10 cellular contexts compared by ENCODE assay signal in the genomic region with DNA sequence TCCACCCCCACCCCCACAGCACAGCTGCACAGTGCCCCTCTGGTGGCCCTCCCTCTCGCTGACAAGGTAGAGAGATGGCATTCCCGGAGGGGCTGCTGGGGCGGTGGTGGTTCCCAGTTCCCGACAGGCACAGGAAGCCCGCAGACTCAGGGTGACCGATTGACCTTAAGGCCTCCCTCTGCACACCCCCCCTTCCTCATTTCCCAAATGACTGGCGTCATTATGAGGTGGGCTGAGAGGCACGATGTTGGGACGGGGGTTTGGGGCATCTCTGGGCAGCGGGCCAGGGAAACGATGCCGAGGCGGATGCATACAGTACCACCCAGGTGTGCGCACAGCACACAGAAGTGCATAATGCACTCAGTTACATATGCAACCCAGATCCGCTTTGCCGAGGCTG. TPM values are rescaled to one million over a fixed set of nuclear protein-coding genes. Genes with fewer than 3 reads are reported as not detected.
"Had no signal": no experiment of that assay in that cellular context is flagged by ENCODE, and none has a peak within 500 bp of the region (broad histone marks: within the 10 kb centered on the region; RNA-seq: fewer than 3 reads in every experiment).

No MANE protein-coding gene starts in this region.

- H3K27ac Mint-ChIP-seq: natural killer cell treated with Interleukin-12 subunit alpha and Interleukin-12 subunit beta and Interleukin-15 and Interleukin-18, amount 100 ng/mL, for 72 hours; stimulated activated naive CD8-positive, alpha-beta T cell treated with anti-CD3 and anti-CD28 coated beads, Interleukin-15, Interleukin-2, amounts not matched to agents 100 ng/mL and 50 ng/mL, for 24 hours had no signal

- H3K4me3 Mint-ChIP-seq: activated naive CD8-positive, alpha-beta T cell; stimulated activated naive CD8-positive, alpha-beta T cell treated with anti-CD3 and anti-CD28 coated beads, Interleukin-15, Interleukin-2, amounts not matched to agents 100 ng/mL and 50 ng/mL, for 24 hours had no signal

- H3K9me3 Mint-ChIP-seq: natural killer cell treated with Interleukin-12 subunit alpha and Interleukin-12 subunit beta and Interleukin-15 and Interleukin-18, amount 100 ng/mL, for 72 hours; stimulated activated naive CD8-positive, alpha-beta T cell treated with anti-CD3 and anti-CD28 coated beads, Interleukin-15, Interleukin-2, amounts not matched to agents 100 ng/mL and 50 ng/mL, for 24 hours had no signal

- H3K36me3 Mint-ChIP-seq: activated naive CD8-positive, alpha-beta T cell; natural killer cell treated with Interleukin-12 subunit alpha and Interleukin-12 subunit beta and Interleukin-15 and Interleukin-18, amount 100 ng/mL, for 72 hours had no signal

- H3K27me3 Mint-ChIP-seq: activated naive CD8-positive, alpha-beta T cell had no signal

- DNase-seq: activated effector memory CD4-positive, alpha-beta T cell treated with Interleukin-2 at 50 U/mL for 16 hours; amygdala; cerebellar nuclear complex; left cardiac atrium; mammary epithelial cell; stimulated activated CD4-positive, alpha-beta T cell treated with anti-CD3 and anti-CD28 coated beads, Interleukin-2, amount 100 ng/mL, for 48 hours had no signal

RNA-seq across cellular contexts. Expression of a gene that starts 41.0 kb away (rescaled TPM):
- total RNA-seq: dermis blood vessel endothelial cell had no signal
